8 cellular contexts compared by ENCODE assay signal in genomic region chr17:58416937-58417299, GRCh38. TPM values are rescaled to one million over a fixed set of nuclear protein-coding genes. Genes with fewer than 3 reads are reported as not detected.
DNase-seq lines count a peak whose midpoint lies in the region; ATAC-seq and TF ChIP-seq lines count a peak whose summit lies in the region.

No MANE protein-coding gene starts in this region.

- H3K36me3 ChIP-seq in GM23248 (ENCODE audit: low read depth): no peaks in the 10 kb centered on the region

- no peaks in the 10 kb centered on the region for H4K20me1 ChIP-seq in GM23248 (ENCODE audit: insufficient read depth)

- H3K27me3 Mint-ChIP-seq in T-cell (no peaks in the 10 kb centered on the region), progenitor cell of endocrine pancreas (peaks cover 9% of the 10 kb centered on the region)

- no peaks in the 10 kb centered on the region for H3K9me2 ChIP-seq in GM23248 (ENCODE audit: insufficient read depth)

- H3K27ac Mint-ChIP-seq in T-cell (peak overlapping the region; percentile 36 to 57), progenitor cell of endocrine pancreas (peak overlapping the region; percentile 96)

- H3K4me2 ChIP-seq in GM23248 (ENCODE audit: unreplicated experiment): peak overlapping the region; percentile 81

- H3K27ac ChIP-seq in GM23248 (no peak overlapping the region), right cardiac atrium (ENCODE audit: low read length) (peak overlapping the region; percentile 24)

- H3K9me3 ChIP-seq in GM23248 (ENCODE audit: low read depth) (no peaks in the 10 kb centered on the region), right cardiac atrium (ENCODE audit: control insufficient read depth, low read length) (no peaks in the 10 kb centered on the region)

- H3K9me3 Mint-ChIP-seq in T-cell: no peaks in the 10 kb centered on the region
- no peaks in the 10 kb centered on the region for H3K9me3 Mint-ChIP-seq in progenitor cell of endocrine pancreas (ENCODE audit: low read depth)

- no peak for TF ChIP-seq CTCF in progenitor cell of endocrine pancreas (IDR thresholded peaks at IDR 0.05; ENCODE audit: unreplicated experiment)

- no peak for DNase-seq in GM23248
- DNase-seq in T-cell: no peak
- no peak for DNase-seq in right cardiac atrium
- DNase-seq in progenitor cell of endocrine pancreas (ENCODE audit: low spot score, unreplicated experiment): no peak
- DNase-seq in NOMO-1 treated with DMSO at 0.1 percent for 48 hours (lab: John Stamatoyannopoulos, UW; ENCODE audit: unreplicated experiment): no peak
- DNase-seq in iPS-NIHi11 (ENCODE audit: low spot score): no peak

- H3K79me2 ChIP-seq in GM23248 (ENCODE audit: insufficient read depth): no peaks in the 10 kb centered on the region

- in situ Hi-C loops in GM23248 (cut with MboI): no loop called here

- WGBS in GM23248 (ENCODE audit: low coverage in 1 of 2, low lambda C conversion rate in 2 of 2, missing lambda C conversion rate in 2 of 2), 2 experiments: 45 to 48% methylated on average over 6 of the region's 6 CpGs
- WGBS in right cardiac atrium: 38% methylated on average over 6 of the region's 6 CpGs

- intact Hi-C loops in right cardiac atrium (cut with DNase I): no loop called here

- no peak overlapping the region for H3K4me3 Mint-ChIP-seq in T-cell
- H3K4me3 Mint-ChIP-seq in progenitor cell of endocrine pancreas (ENCODE audit: low read depth): peak overlapping the region; percentile 96

- peaks cover 3% of the 10 kb centered on the region for H3K36me3 Mint-ChIP-seq in T-cell
- H3K36me3 Mint-ChIP-seq in progenitor cell of endocrine pancreas (ENCODE audit: insufficient read depth): no peaks in the 10 kb centered on the region

- ATAC-seq in T-cell (replicated peaks in 1 of 4): no peak
- no peak for ATAC-seq in right cardiac atrium
- ATAC-seq in GM19035 (IDR thresholded peaks at IDR 0.05; ENCODE audit: unreplicated experiment): no peak
- ATAC-seq in GM19351 (IDR thresholded peaks at IDR 0.05; ENCODE audit: unreplicated experiment): no peak

- POLR2A ChIA-PET in T-cell (lab: Charles Lee): interaction anchor here (0.5 to 1.0 kb wide), 4 partner anchors 47 to 169 kb away, joined by 3 to 4 read pairs (median 4); partner anchors contain the start of gene SUPT4H1 (in 1 of the 2)

- peak overlapping the region; percentile 60 for H3K4me3 ChIP-seq in GM23248
- peak overlapping the region; percentile 36 for H3K4me3 ChIP-seq in right cardiac atrium (ENCODE audit: low read length)

- CTCF ChIA-PET in T-cell (lab: Charles Lee): interaction anchor here (0.7 to 2.0 kb wide), 20 partner anchors 9 to 167 kb away, joined by 3 to 57 read pairs (median 4); partner anchors contain the start of gene SUPT4H1 (in 1 of the 2)

- H3K4me1 Mint-ChIP-seq in T-cell (peaks cover 13 to 17% (median 16%) of the 10 kb centered on the region in 3 donors), progenitor cell of endocrine pancreas (ENCODE audit: low read depth) (peaks cover 39% of the 10 kb centered on the region)

- H2AFZ ChIP-seq in GM23248: peak overlapping the region; percentile 70

- H3F3A ChIP-seq in GM23248 (ENCODE audit: insufficient read depth): no peaks in the 10 kb centered on the region

- peaks cover 24% of the 10 kb centered on the region for H3K27me3 ChIP-seq in GM23248 (replicated peaks; ENCODE audit: insufficient read depth)
- H3K27me3 ChIP-seq in right cardiac atrium (ENCODE audit: control insufficient read depth, insufficient read depth): no peaks in the 10 kb centered on the region

- H3K4me1 ChIP-seq in GM23248 (ENCODE audit: insufficient read depth) (peaks cover 4% of the 10 kb centered on the region; the same call in 1 of the 2 replicates), right cardiac atrium (ENCODE audit: control insufficient read depth, insufficient read depth, low read length) (no peaks in the 10 kb centered on the region)

- peak overlapping the region; percentile 11; the same call in 1 of the 2 replicates for H3K9ac ChIP-seq in GM23248

RNA-seq across cellular contexts. Expression of gene RNF43, which starts 0.4 kb away (rescaled TPM):
- total RNA-seq in GM23248 (2014; rRNA removed; shearing (Covaris generic)): under 0.01 TPM in 1 of 2 replicates, not detected in the other
- polyA plus RNA-seq in GM23248 (2016; fragmentation: Nextera tagmentation; extraction: Ambion mirVana) (0.23 TPM in 1 of 2 replicates, not detected in the other), right cardiac atrium (3.7 TPM)
- total RNA-seq in T-cell (1 to 10 TPM; 1.2 to 4.0 (median 1.8) TPM), right cardiac atrium (1 to 10 TPM; 2.0 to 8.1 (median 4.3) TPM), progenitor cell of endocrine pancreas (18.7 and 19.2 TPM in 2 replicates)
